ENCODE assay signal across 1 cellular context in the genomic region with DNA sequence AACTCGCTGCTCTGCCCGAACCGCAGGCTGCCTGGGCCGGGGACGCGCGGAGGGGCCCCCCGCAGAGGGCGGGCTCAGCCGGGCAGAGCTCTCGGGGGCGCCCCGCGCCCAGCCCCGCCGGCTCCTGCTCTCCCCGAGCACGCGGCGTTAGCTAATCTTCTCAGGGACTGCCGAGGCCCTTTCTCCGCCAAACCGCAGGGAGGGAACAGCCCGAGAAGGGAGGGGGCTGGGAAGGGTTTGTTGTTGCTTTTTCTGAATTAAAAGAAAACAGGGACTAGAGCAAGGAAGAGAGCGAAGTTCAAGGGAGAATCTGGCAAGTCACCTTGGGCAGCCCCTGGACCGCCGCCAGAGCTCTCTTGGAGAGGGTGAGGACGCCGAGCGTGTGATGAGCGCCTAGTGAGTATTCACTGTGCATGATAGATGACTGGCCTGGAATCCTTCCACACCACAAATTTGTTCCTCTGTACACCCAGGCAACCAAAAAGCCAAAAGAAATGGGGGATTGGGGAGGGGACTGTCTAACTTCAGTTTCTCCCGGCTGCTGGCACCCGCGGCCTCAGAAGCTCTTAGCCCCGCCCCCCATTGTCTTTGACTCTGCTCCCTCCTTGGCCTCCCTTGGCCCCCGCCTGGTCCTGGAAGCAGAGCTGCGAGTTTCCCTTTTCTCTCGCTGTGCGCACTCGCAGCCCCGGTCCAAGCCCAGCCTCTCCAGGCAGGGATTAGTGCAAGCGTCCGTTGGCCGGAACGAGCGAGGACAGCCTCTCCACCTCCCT.
A peak's percentile ranks its signal among the peaks of the same experiment; 100 is the strongest.
TF ChIP-seq lines count a peak whose summit lies in the region.

No MANE protein-coding gene starts in this region.

TF ChIP-seq in HEK293, 187 proteins besides CTCF, POLR2A, EP300 and RAD21 (continued from another document and continues in another):
- no peak for TF ChIP-seq TSHZ1 (tag by site-specific recombination; IDR thresholded peaks at IDR 0.05; ENCODE audit: borderline replicate concordance)
- TF ChIP-seq ZNF629 (tag by site-specific recombination; IDR thresholded peaks at IDR 0.05) = no peak
- 0 out of 2 replicates have a peak, but pooled peaks have one; percentile 63 for TF ChIP-seq ZNF341 (tag by site-specific recombination; IDR thresholded peaks at IDR 0.05; ENCODE audit: low read depth)
- no peak for TF ChIP-seq ZNF48 (tag by site-specific recombination; IDR thresholded peaks at IDR 0.05)
- no peak for TF ChIP-seq ZNF184 (tag by site-specific recombination; IDR thresholded peaks at IDR 0.05)
- no peak for TF ChIP-seq ZBTB7A (tag by site-specific recombination; IDR thresholded peaks at IDR 0.05; ENCODE audit: low read depth)
- peak; percentile 63 for TF ChIP-seq SP2 (tag by site-specific recombination; IDR thresholded peaks at IDR 0.05)
- no peak for TF ChIP-seq ZFP3 (tag by site-specific recombination; IDR thresholded peaks at IDR 0.05; ENCODE audit: low read depth)
- TF ChIP-seq TRIM28 (IDR thresholded peaks at IDR 0.05; ENCODE audit: borderline replicate concordance, low read length) = no peak
- TF ChIP-seq ZNF521 (tag by site-specific recombination; IDR thresholded peaks at IDR 0.05) = no peak
- peak; percentile 35 for TF ChIP-seq FEZF1 (tag by site-specific recombination; IDR thresholded peaks at IDR 0.05)
- no peak for TF ChIP-seq SETDB1 (IDR thresholded peaks at IDR 0.05; ENCODE audit: insufficient read length, low read length)
- TF ChIP-seq, protein P1, sequence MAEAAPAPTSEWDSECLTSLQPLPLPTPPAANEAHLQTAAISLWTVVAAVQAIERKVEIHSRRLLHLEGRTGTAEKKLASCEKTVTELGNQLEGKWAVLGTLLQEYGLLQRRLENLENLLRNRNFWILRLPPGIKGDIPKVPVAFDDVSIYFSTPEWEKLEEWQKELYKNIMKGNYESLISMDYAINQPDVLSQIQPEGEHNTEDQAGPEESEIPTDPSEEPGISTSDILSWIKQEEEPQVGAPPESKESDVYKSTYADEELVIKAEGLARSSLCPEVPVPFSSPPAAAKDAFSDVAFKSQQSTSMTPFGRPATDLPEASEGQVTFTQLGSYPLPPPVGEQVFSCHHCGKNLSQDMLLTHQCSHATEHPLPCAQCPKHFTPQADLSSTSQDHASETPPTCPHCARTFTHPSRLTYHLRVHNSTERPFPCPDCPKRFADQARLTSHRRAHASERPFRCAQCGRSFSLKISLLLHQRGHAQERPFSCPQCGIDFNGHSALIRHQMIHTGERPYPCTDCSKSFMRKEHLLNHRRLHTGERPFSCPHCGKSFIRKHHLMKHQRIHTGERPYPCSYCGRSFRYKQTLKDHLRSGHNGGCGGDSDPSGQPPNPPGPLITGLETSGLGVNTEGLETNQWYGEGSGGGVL (tag by site-specific recombination; IDR thresholded peaks at IDR 0.05) = peak; percentile 45
- no peak for TF ChIP-seq ZNF239 (tag by site-specific recombination; IDR thresholded peaks at IDR 0.05)
- no peak for TF ChIP-seq ZNF624 (tag by site-specific recombination; IDR thresholded peaks at IDR 0.05)
- TF ChIP-seq BCL11A (tag by site-specific recombination; IDR thresholded peaks at IDR 0.05; ENCODE audit: low read depth) = no peak
- peak; percentile 70 for TF ChIP-seq ZBTB20 (tag by site-specific recombination; IDR thresholded peaks at IDR 0.05)
- no peak for TF ChIP-seq ZNF664 (tag by site-specific recombination; IDR thresholded peaks at IDR 0.05)
- TF ChIP-seq ZNF138 (tag by site-specific recombination; IDR thresholded peaks at IDR 0.05; ENCODE audit: borderline replicate concordance) = no peak
- 0 out of 2 replicates have a peak, but pooled peaks have one; percentile 30 for TF ChIP-seq ZBTB48 (tag by site-specific recombination; IDR thresholded peaks at IDR 0.05)
- TF ChIP-seq KLF8 (tag by site-specific recombination; IDR thresholded peaks at IDR 0.05) = no peak
- TF ChIP-seq ZNF24 (tag by site-specific recombination; IDR thresholded peaks at IDR 0.05) = no peak
- TF ChIP-seq ZSCAN16 (tag by site-specific recombination; IDR thresholded peaks at IDR 0.05) = no peak
- TF ChIP-seq YY1 (tag by site-specific recombination; IDR thresholded peaks at IDR 0.05) = no peak
- TF ChIP-seq ZNF488 (tag by site-specific recombination; IDR thresholded peaks at IDR 0.05) = no peak
- TF ChIP-seq MEIS1 (CRISPR knock-in tag; IDR thresholded peaks at IDR 0.05; ENCODE audit: borderline replicate concordance) = no peak
- TF ChIP-seq ZNF501 (tag by site-specific recombination; IDR thresholded peaks at IDR 0.05) = no peak
- TF ChIP-seq ZBTB26 (tag by site-specific recombination; optimal IDR thresholded peaks at IDR 0.05) = peak; percentile 57
- TF ChIP-seq ZNF302 (tag by site-specific recombination; IDR thresholded peaks at IDR 0.05; ENCODE audit: low read depth) = no peak
- peak; percentile 59 for TF ChIP-seq ZBTB17 (tag by site-specific recombination; IDR thresholded peaks at IDR 0.05)
- no peak for TF ChIP-seq ZNF114 (tag by site-specific recombination; IDR thresholded peaks at IDR 0.05)
- TF ChIP-seq, protein P2, sequence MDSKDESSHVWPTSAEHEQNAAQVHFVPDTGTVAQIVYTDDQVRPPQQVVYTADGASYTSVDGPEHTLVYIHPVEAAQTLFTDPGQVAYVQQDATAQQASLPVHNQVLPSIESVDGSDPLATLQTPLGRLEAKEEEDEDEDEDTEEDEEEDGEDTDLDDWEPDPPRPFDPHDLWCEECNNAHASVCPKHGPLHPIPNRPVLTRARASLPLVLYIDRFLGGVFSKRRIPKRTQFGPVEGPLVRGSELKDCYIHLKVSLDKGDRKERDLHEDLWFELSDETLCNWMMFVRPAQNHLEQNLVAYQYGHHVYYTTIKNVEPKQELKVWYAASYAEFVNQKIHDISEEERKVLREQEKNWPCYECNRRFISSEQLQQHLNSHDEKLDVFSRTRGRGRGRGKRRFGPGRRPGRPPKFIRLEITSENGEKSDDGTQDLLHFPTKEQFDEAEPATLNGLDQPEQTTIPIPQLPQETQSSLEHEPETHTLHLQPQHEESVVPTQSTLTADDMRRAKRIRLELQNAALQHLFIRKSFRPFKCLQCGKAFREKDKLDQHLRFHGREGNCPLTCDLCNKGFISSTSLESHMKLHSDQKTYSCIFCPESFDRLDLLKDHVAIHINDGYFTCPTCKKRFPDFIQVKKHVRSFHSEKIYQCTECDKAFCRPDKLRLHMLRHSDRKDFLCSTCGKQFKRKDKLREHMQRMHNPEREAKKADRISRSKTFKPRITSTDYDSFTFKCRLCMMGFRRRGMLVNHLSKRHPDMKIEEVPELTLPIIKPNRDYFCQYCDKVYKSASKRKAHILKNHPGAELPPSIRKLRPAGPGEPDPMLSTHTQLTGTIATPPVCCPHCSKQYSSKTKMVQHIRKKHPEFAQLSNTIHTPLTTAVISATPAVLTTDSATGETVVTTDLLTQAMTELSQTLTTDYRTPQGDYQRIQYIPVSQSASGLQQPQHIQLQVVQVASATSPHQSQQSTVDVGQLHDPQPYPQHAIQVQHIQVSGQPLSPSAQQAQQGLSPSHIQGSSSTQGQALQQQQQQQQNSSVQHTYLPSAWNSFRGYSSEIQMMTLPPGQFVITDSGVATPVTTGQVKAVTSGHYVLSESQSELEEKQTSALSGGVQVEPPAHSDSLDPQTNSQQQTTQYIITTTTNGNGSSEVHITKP (tag by site-specific recombination; IDR thresholded peaks at IDR 0.05) = peak; percentile 44
- no peak for TF ChIP-seq ZNF214 (tag by site-specific recombination; IDR thresholded peaks at IDR 0.05; ENCODE audit: borderline replicate concordance)
- TF ChIP-seq KLF7 (tag by site-specific recombination; IDR thresholded peaks at IDR 0.05; ENCODE audit: borderline replicate concordance) = no peak
- TF ChIP-seq MZF1 (tag by site-specific recombination; IDR thresholded peaks at IDR 0.05; ENCODE audit: borderline replicate concordance) = 0 out of 2 replicates have a peak, but pooled peaks have one; percentile 70
- no peak for TF ChIP-seq ZNF580 (tag by site-specific recombination; IDR thresholded peaks at IDR 0.05)
- TF ChIP-seq ZNF274 (IDR thresholded peaks at IDR 0.05; ENCODE audit: low read length) = no peak
- TF ChIP-seq ZNF274 (tag by site-specific recombination; IDR thresholded peaks at IDR 0.05; ENCODE audit: borderline replicate concordance) = no peak
- TF ChIP-seq ZNF223 (tag by site-specific recombination; IDR thresholded peaks at IDR 0.05) = no peak
- TF ChIP-seq ZNF366 (tag by site-specific recombination; conservative IDR thresholded peaks at IDR 0.05) = peak; percentile 81
- no peak for TF ChIP-seq SCRT1 (tag by site-specific recombination; IDR thresholded peaks at IDR 0.05; ENCODE audit: borderline replicate concordance)
- TF ChIP-seq ZNF280C (tag by site-specific recombination; IDR thresholded peaks at IDR 0.05) = no peak
- no peak for TF ChIP-seq ZBTB21 (tag by site-specific recombination; IDR thresholded peaks at IDR 0.05)
- 0 out of 2 replicates have a peak, but pooled peaks have one; percentile 18 for TF ChIP-seq ZBTB8A (tag by site-specific recombination; IDR thresholded peaks at IDR 0.05)
- TF ChIP-seq HOXA7 (CRISPR knock-in tag; IDR thresholded peaks at IDR 0.05; ENCODE audit: borderline replicate concordance) = no peak
- TF ChIP-seq ZIC2 (tag by site-specific recombination; IDR thresholded peaks at IDR 0.05) = 0 out of 2 replicates have a peak, but pooled peaks have one; percentile 20
- no peak for TF ChIP-seq ZBTB1 (tag by site-specific recombination; IDR thresholded peaks at IDR 0.05)
- no peak for TF ChIP-seq ZNF585B (tag by site-specific recombination; IDR thresholded peaks at IDR 0.05)
- TF ChIP-seq ZNF266 (tag by site-specific recombination; IDR thresholded peaks at IDR 0.05; ENCODE audit: low read depth) = no peak
- TF ChIP-seq ZNF175 (tag by site-specific recombination; IDR thresholded peaks at IDR 0.05) = no peak
- TF ChIP-seq ZNF416 (tag by site-specific recombination; IDR thresholded peaks at IDR 0.05) = no peak
- no peak for TF ChIP-seq ZNF626 (tag by site-specific recombination; IDR thresholded peaks at IDR 0.05)
- TF ChIP-seq ZNF155 (tag by site-specific recombination; IDR thresholded peaks at IDR 0.05) = no peak
- no peak for TF ChIP-seq ZNF530 (tag by site-specific recombination; IDR thresholded peaks at IDR 0.05; ENCODE audit: low read depth)
- TF ChIP-seq ZNF560 (tag by site-specific recombination; IDR thresholded peaks at IDR 0.05; ENCODE audit: borderline replicate concordance) = no peak
- no peak for TF ChIP-seq ZNF792 (tag by site-specific recombination; IDR thresholded peaks at IDR 0.05)
- no peak for TF ChIP-seq ZNF433 (tag by site-specific recombination; IDR thresholded peaks at IDR 0.05; ENCODE audit: low read depth)
- peak; percentile 81 for TF ChIP-seq ZNF335 (tag by site-specific recombination; conservative IDR thresholded peaks at IDR 0.05)
- TF ChIP-seq OVOL3 (tag by site-specific recombination; IDR thresholded peaks at IDR 0.05) = no peak
- TF ChIP-seq ZNF600 (tag by site-specific recombination; IDR thresholded peaks at IDR 0.05) = peak; percentile 53
